22 cellular contexts compared by ENCODE assay signal in genomic region chr20:62285151-62285550, GRCh38.
"Had no signal": no experiment of that assay in that cellular context is flagged by ENCODE, and none has a peak within 500 bp of the region (broad histone marks: within the 10 kb centered on the region; RNA-seq: fewer than 3 reads in every experiment).

No MANE protein-coding gene starts in this region.

- H3K4me3 ChIP-seq: body of pancreas, esophagus muscularis mucosa, lower lobe of right lung, smooth muscle cell, stomach had no signal

- H3K27me3 ChIP-seq: body of pancreas, esophagus muscularis mucosa, stomach had no signal

- DNase-seq: activated CD4-positive, alpha-beta memory T cell treated with anti-CD3 and anti-CD28 coated beads, Interleukin-2, amount 10 ng/mL, durations not matched to agents 7 days and 5 days; activated CD4-positive, alpha-beta T cell treated with anti-CD3 and anti-CD28 coated beads for 48 hours; activated CD4-positive, CD25-positive, alpha-beta regulatory T cell; activated CD8-positive, alpha-beta memory T cell treated with anti-CD3 and anti-CD28 coated beads, Interleukin-2, amount 10 ng/mL, durations not matched to agents 7 days and 5 days; activated naive CD4-positive, alpha-beta T cell; activated naive CD8-positive, alpha-beta T cell treated with anti-CD3 and anti-CD28 coated beads, Interleukin-2, amount 10 ng/mL, durations not matched to agents 7 days and 5 days; body of pancreas; cortex of kidney; effector CD4-positive, alpha-beta T cell; lower lobe of right lung; nucleus accumbens; stimulated activated CD4-positive, alpha-beta T cell treated with anti-CD3 and anti-CD28 coated beads, Interleukin-4, amount 100 ng/mL, for 24 hours; stomach; T-helper 1 cell; T-helper 9 cell had no signal

- H3K9me3 ChIP-seq: body of pancreas, esophagus muscularis mucosa, lower lobe of right lung, stomach had no signal

- H3K27ac ChIP-seq: lower lobe of right lung had no signal

- H3K27ac Mint-ChIP-seq: activated CD4-positive, alpha-beta memory T cell treated with anti-CD3 and anti-CD28 coated beads, Interleukin-2, amount 10 ng/mL, durations not matched to agents 7 days and 5 days; activated CD8-positive, alpha-beta memory T cell treated with anti-CD3 and anti-CD28 coated beads, Interleukin-2, amount 10 ng/mL, durations not matched to agents 7 days and 5 days; activated naive CD8-positive, alpha-beta T cell treated with anti-CD3 and anti-CD28 coated beads, Interleukin-2, amount 10 ng/mL, durations not matched to agents 7 days and 5 days; activated T-helper 17 cell treated with anti-CD3 and anti-CD28 coated beads, Interleukin-2, amount 50 U/mL, for 72 hours; mesothelial cell of epicardium; natural killer cell treated with Interleukin-12 subunit alpha and Interleukin-12 subunit beta and Interleukin-15 and Interleukin-18, amount 100 ng/mL, for 72 hours; stimulated activated effector memory CD8-positive, alpha-beta T cell treated with anti-CD3 and anti-CD28 coated beads, Interleukin-12 subunit alpha, Interleukin-12 subunit beta, amount 100 ng/mL, for 72 hours had no signal

- H3K4me1 ChIP-seq: body of pancreas, lower lobe of right lung had no signal

- H3K9me3 Mint-ChIP-seq: activated CD4-positive, alpha-beta memory T cell treated with anti-CD3 and anti-CD28 coated beads, Interleukin-2, amount 10 ng/mL, durations not matched to agents 7 days and 5 days; activated naive CD8-positive, alpha-beta T cell treated with anti-CD3 and anti-CD28 coated beads, Interleukin-2, amount 10 ng/mL, durations not matched to agents 7 days and 5 days; activated T-helper 17 cell treated with anti-CD3 and anti-CD28 coated beads, Interleukin-2, amount 50 U/mL, for 72 hours; central memory CD8-positive, alpha-beta T cell; mesothelial cell of epicardium; natural killer cell treated with Interleukin-12 subunit alpha and Interleukin-12 subunit beta and Interleukin-15 and Interleukin-18, amount 100 ng/mL, for 72 hours; stimulated activated effector memory CD8-positive, alpha-beta T cell treated with anti-CD3 and anti-CD28 coated beads, Interleukin-12 subunit alpha, Interleukin-12 subunit beta, amount 100 ng/mL, for 72 hours had no signal

- H3K36me3 Mint-ChIP-seq: activated naive CD8-positive, alpha-beta T cell treated with anti-CD3 and anti-CD28 coated beads, Interleukin-2, amount 10 ng/mL, durations not matched to agents 7 days and 5 days had no signal

- ATAC-seq: activated CD8-positive, alpha-beta memory T cell treated with anti-CD3 and anti-CD28 coated beads, Interleukin-2, amount 10 ng/mL, durations not matched to agents 7 days and 5 days; activated T-helper 17 cell treated with anti-CD3 and anti-CD28 coated beads, Interleukin-2, amount 50 U/mL, for 72 hours; natural killer cell treated with Interleukin-12 subunit alpha and Interleukin-12 subunit beta and Interleukin-15 and Interleukin-18, amount 100 ng/mL, for 72 hours; stimulated activated effector memory CD8-positive, alpha-beta T cell treated with anti-CD3 and anti-CD28 coated beads, Interleukin-12 subunit alpha, Interleukin-12 subunit beta, amount 100 ng/mL, for 72 hours had no signal
